ENCODE assay signal across 1 cellular context in genomic region chr1:201469645-201470074, GRCh38.
TF ChIP-seq lines count a peak whose summit lies in the region.

No MANE protein-coding gene starts in this region.

TF ChIP-seq in HCT116, 20 proteins besides CTCF, POLR2A, EP300 and RAD21 (continued from another document):
- no peak for TF ChIP-seq ZBTB33 (IDR thresholded peaks at IDR 0.05; ENCODE audit: extremely low read depth, insufficient replicate concordance, low read length)
- no peak for TF ChIP-seq EZH2 (IDR thresholded peaks at IDR 0.05)
- no peak for TF ChIP-seq YY1 (IDR thresholded peaks at IDR 0.05; ENCODE audit: extremely low read depth, insufficient replicate concordance, low read depth, low read length)
- no peak for TF ChIP-seq SRF (IDR thresholded peaks at IDR 0.05; ENCODE audit: low read depth)
- TF ChIP-seq JUND (IDR thresholded peaks at IDR 0.05) = no peak
- TF ChIP-seq ELF1 (IDR thresholded peaks at IDR 0.05; ENCODE audit: borderline replicate concordance, low read depth) = no peak
- TF ChIP-seq FOSL1 (IDR thresholded peaks at IDR 0.05; ENCODE audit: low read depth) = no peak
- no peak for TF ChIP-seq EGR1 (IDR thresholded peaks at IDR 0.05; ENCODE audit: low read depth)
- no peak for TF ChIP-seq SIN3A (IDR thresholded peaks at IDR 0.05; ENCODE audit: low read depth)
- no peak for TF ChIP-seq CBX3 (IDR thresholded peaks at IDR 0.05; ENCODE audit: low read depth)
